9 cellular contexts compared by ENCODE assay signal in genomic region chr10:22986771-22987542, GRCh38. TPM values are rescaled to one million over a fixed set of nuclear protein-coding genes. Genes with fewer than 3 reads are reported as not detected.
DNase-seq lines count a peak whose midpoint lies in the region; TF ChIP-seq lines count a peak whose summit lies in the region.
"Had no signal": no experiment of that assay in that cellular context is flagged by ENCODE, and none has a peak within 500 bp of the region (broad histone marks: within the 10 kb centered on the region; RNA-seq: fewer than 3 reads in every experiment).

No MANE protein-coding gene starts in this region.

- H3K27me3 ChIP-seq in GM23248 (replicated peaks; ENCODE audit: insufficient read depth) (no peaks in the 10 kb centered on the region), neural cell (ENCODE audit: insufficient read depth, low read depth, low read length) (no peaks in the 10 kb centered on the region), esophagus squamous epithelium (no peaks in the 10 kb centered on the region)

- intact Hi-C loops in esophagus squamous epithelium (cut with DNase I) = no loop called here

- TF ChIP-seq POLR2A in esophagus squamous epithelium (IDR thresholded peaks at IDR 0.05) = no peak

- in situ Hi-C loops in GM23248 (cut with MboI) = loop anchor here (10.0 to 25.0 kb wide), 3 partner anchors 412 to 982 kb away; partner anchors contain the start of gene DNAJC1

- H3K4me1 ChIP-seq in GM23248 (ENCODE audit: insufficient read depth) = no peaks in the 10 kb centered on the region
- H3K4me1 ChIP-seq in esophagus squamous epithelium = peaks cover 0 to 5% (median 0%) of the 10 kb centered on the region in 3 donors

- H2AFZ ChIP-seq in GM23248 (no peak overlapping the region), neural cell (ENCODE audit: low read depth, low read length) (no peak overlapping the region)

- H3K4me2 ChIP-seq in GM23248 (ENCODE audit: unreplicated experiment) = no peak overlapping the region
- H3K4me2 ChIP-seq in neural cell (ENCODE audit: low read length) = no peak overlapping the region

- TF ChIP-seq RAD21 in neural cell (conservative IDR thresholded peaks at IDR 0.05) = peak; percentile 76

- H3K9me2 ChIP-seq in GM23248 (ENCODE audit: insufficient read depth) (no peaks in the 10 kb centered on the region), neural cell (ENCODE audit: insufficient read depth, low read length) (no peaks in the 10 kb centered on the region)

- DNase-seq in DMS153 (lab: John Stamatoyannopoulos, UW) (peak; percentile 10), GM23248 (peak; percentile 59), NCI-H345 (lab: John Stamatoyannopoulos, UW) (peak; percentile 19), dedifferentiated amniotic fluid mesenchymal stem cell (ENCODE audit: extremely low spot score) (peak; percentile 62), esophagus squamous epithelium (lab: John Stamatoyannopoulos, UW) (no peak)
- no peak for DNase-seq in stimulated activated CD4-positive, alpha-beta T cell treated with anti-CD3 and anti-CD28 coated beads, Interleukin-1b, Interleukin-23, amount 100 ng/mL, for 48 hours
- no peak for DNase-seq in stimulated activated CD4-positive, alpha-beta T cell treated with anti-CD3 and anti-CD28 coated beads, Interleukin-4, amount 100 ng/mL, for 4 hours

- no peaks in the 10 kb centered on the region for H3K79me2 ChIP-seq in GM23248 (ENCODE audit: insufficient read depth)
- no peaks in the 10 kb centered on the region for H3K79me2 ChIP-seq in neural cell (replicated peaks; ENCODE audit: insufficient read depth, low read length)

- WGBS in GM23248 (ENCODE audit: low coverage in 1 of 2, low lambda C conversion rate in 2 of 2, missing lambda C conversion rate in 2 of 2), 2 experiments = 24 to 47% methylated on average over 2 of the region's 2 CpGs
- 24 to 33% methylated on average over 2 of the region's 2 CpGs for WGBS in esophagus squamous epithelium, 2 donors

- H3K36me3 ChIP-seq in GM23248 (ENCODE audit: low read depth) (no peaks in the 10 kb centered on the region), neural cell (ENCODE audit: insufficient read depth, low read length) (no peaks in the 10 kb centered on the region), esophagus squamous epithelium (no peaks in the 10 kb centered on the region)

- H3K9ac ChIP-seq in GM23248 (no peak overlapping the region), neural cell (ENCODE audit: low read length) (no peak overlapping the region)

- no peaks in the 10 kb centered on the region for H4K20me1 ChIP-seq in GM23248 (ENCODE audit: insufficient read depth)
- no peaks in the 10 kb centered on the region for H4K20me1 ChIP-seq in neural cell (ENCODE audit: insufficient read depth)

- no peak overlapping the region for H3K27ac ChIP-seq in GM23248
- no peak overlapping the region for H3K27ac ChIP-seq in neural cell (ENCODE audit: low read length)
- H3K27ac ChIP-seq in esophagus squamous epithelium = no peak overlapping the region

- no peak for TF ChIP-seq EP300 in neural cell (conservative IDR thresholded peaks at IDR 0.05; ENCODE audit: poor library complexity, severe bottlenecking)

- TF ChIP-seq CTCF in neural cell (IDR thresholded peaks at IDR 0.05; ENCODE audit: poor library complexity, severe bottlenecking) = peak; percentile 70
- peak in 2 of 6 experiments; percentile 32 to 53 for TF ChIP-seq CTCF in esophagus squamous epithelium (IDR thresholded peaks at IDR 0.05)

- H3F3A ChIP-seq in GM23248 (ENCODE audit: insufficient read depth) = no peaks in the 10 kb centered on the region
- H3F3A ChIP-seq in neural cell (ENCODE audit: insufficient read depth, low read length, poor library complexity, severe bottlenecking) = no peaks in the 10 kb centered on the region

- H3K9me3 ChIP-seq in GM23248 (ENCODE audit: low read depth) (no peaks in the 10 kb centered on the region), neural cell (ENCODE audit: low read length) (no peaks in the 10 kb centered on the region), esophagus squamous epithelium (no peaks in the 10 kb centered on the region)

- H3K4me3 ChIP-seq in GM23248 (no peak overlapping the region), neural cell (ENCODE audit: low read length) (no peak overlapping the region), esophagus squamous epithelium (no peak overlapping the region)

TF ChIP-seq in neural cell, 6 proteins besides CTCF, POLR2A, EP300 and RAD21:
- TF ChIP-seq TAF1 (IDR thresholded peaks at IDR 0.05; ENCODE audit: low read depth) (no peak), SMC3 (conservative IDR thresholded peaks at IDR 0.05; ENCODE audit: poor library complexity) (peak; percentile 73)

RNA-seq across cellular contexts. Expression of gene ARMC3, which starts 59.1 kb away (rescaled TPM):
- total RNA-seq in GM23248 (2014; rRNA removed; shearing (Covaris generic)) = not detected in 2 replicates
- not detected in 2 replicates for polyA plus RNA-seq in GM23248 (2016; fragmentation: Nextera tagmentation; extraction: Ambion mirVana)
- polyA plus RNA-seq in neural cell = 0.22 TPM in 1 of 2 replicates, not detected in the other
- 0.23 and 0.24 TPM in 2 replicates for polyA minus RNA-seq in neural cell
- not detected for total RNA-seq in esophagus squamous epithelium
- polyA plus RNA-seq: keratinocyte had no signal

Comparison
In these comparisons a context has a peak if more than half of its experiments do, and no peak if none do; other contexts are left out.
1. DNase-seq: peak in DMS153 (single experiment), GM23248 (single experiment), NCI-H345 (single experiment) and dedifferentiated amniotic fluid mesenchymal stem cell (single experiment); none in stimulated activated CD4-positive, alpha-beta T cell treated with anti-CD3 and anti-CD28 coated beads, Interleukin-1b, Interleukin-23, amount 100 ng/mL, for 48 hours (single experiment), stimulated activated CD4-positive, alpha-beta T cell treated with anti-CD3 and anti-CD28 coated beads, Interleukin-4, amount 100 ng/mL, for 4 hours (0 of 2) and esophagus squamous epithelium (single experiment).